8 cellular contexts compared by ENCODE assay signal in the genomic region with DNA sequence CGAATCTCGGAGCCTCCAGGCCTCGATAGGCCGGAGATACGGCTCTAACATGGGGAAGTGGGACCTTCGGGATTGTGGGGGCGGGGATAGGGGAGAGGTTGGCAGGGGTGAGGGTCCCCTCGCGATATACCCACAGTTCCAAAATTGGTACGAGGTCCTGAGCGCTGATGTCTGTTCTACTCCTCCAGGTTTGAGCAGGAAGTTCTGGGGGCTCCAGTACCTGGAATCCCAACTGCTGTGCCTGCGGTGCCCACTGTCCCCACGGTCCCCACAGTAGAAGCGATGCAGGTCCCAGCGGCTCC. TPM values are rescaled to one million over a fixed set of nuclear protein-coding genes. Genes with fewer than 3 reads are reported as not detected.
DNase-seq lines count a peak whose midpoint lies in the region; ATAC-seq and TF ChIP-seq lines count a peak whose summit lies in the region.

No MANE protein-coding gene starts in this region.

- no peaks in the 10 kb centered on the region for H3K27me3 Mint-ChIP-seq in activated naive CD4-positive, alpha-beta T cell treated with anti-CD3 and anti-CD28 coated beads, Interleukin-2, amount 50 U/mL, for 24 hours
- peaks cover 3% of the 10 kb centered on the region for H3K27me3 Mint-ChIP-seq in activated naive CD8-positive, alpha-beta T cell treated with anti-CD3 and anti-CD28 coated beads, Interleukin-2, amount 50 U/mL, for 24 hours
- peaks cover 4% of the 10 kb centered on the region for H3K27me3 Mint-ChIP-seq in type B pancreatic cell

- H3K27ac Mint-ChIP-seq in activated naive CD4-positive, alpha-beta T cell treated with anti-CD3 and anti-CD28 coated beads, Interleukin-2, amount 50 U/mL, for 24 hours: peak overlapping the region; percentile 99
- peak overlapping the region; percentile 99 for H3K27ac Mint-ChIP-seq in activated naive CD8-positive, alpha-beta T cell treated with anti-CD3 and anti-CD28 coated beads, Interleukin-2, amount 50 U/mL, for 24 hours
- peak overlapping the region; percentile 99 for H3K27ac Mint-ChIP-seq in type B pancreatic cell

- 0% methylated on average over 11 of the region's 15 CpGs for WGBS in right lobe of liver (ENCODE audit: insufficient coverage, low coverage, low lambda C conversion rate, missing lambda C conversion rate)

- no peak for TF ChIP-seq CTCF in right lobe of liver (IDR thresholded peaks at IDR 0.05)
- TF ChIP-seq CTCF in type B pancreatic cell (conservative IDR thresholded peaks at IDR 0.05): no peak

- H3K9me3 Mint-ChIP-seq in activated naive CD4-positive, alpha-beta T cell treated with anti-CD3 and anti-CD28 coated beads, Interleukin-2, amount 50 U/mL, for 24 hours: no peaks in the 10 kb centered on the region
- no peaks in the 10 kb centered on the region for H3K9me3 Mint-ChIP-seq in activated naive CD8-positive, alpha-beta T cell treated with anti-CD3 and anti-CD28 coated beads, Interleukin-2, amount 50 U/mL, for 24 hours
- no peaks in the 10 kb centered on the region for H3K9me3 Mint-ChIP-seq in type B pancreatic cell

- peak overlapping the region; percentile 97 to 100 (median 99) for H3K4me3 ChIP-seq in right lobe of liver

- no peaks in the 10 kb centered on the region for H3K27me3 ChIP-seq in right lobe of liver

- no peak for TF ChIP-seq POLR2A in right lobe of liver (IDR thresholded peaks at IDR 0.05)

- no peaks in the 10 kb centered on the region for H3K9me3 ChIP-seq in right lobe of liver

- no peak for DNase-seq in activated naive CD4-positive, alpha-beta T cell treated with anti-CD3 and anti-CD28 coated beads, Interleukin-2, amount 50 U/mL, for 16 hours
- DNase-seq in activated naive CD8-positive, alpha-beta T cell treated with anti-CD3 and anti-CD28 coated beads, Interleukin-2, amount 50 U/mL, for 24 hours: no peak
- DNase-seq in right lobe of liver: no peak
- no peak for DNase-seq in type B pancreatic cell (ENCODE audit: extremely low spot score, unreplicated experiment)
- DNase-seq in NCI-H1092 treated with DMSO at 0.1 percent for 48 hours (lab: John Stamatoyannopoulos, UW): no peak
- DNase-seq in nucleus accumbens (lab: John Stamatoyannopoulos, UW): no peak

- peaks cover 2 to 41% (median 22%) of the 10 kb centered on the region in 4 donors for H3K36me3 ChIP-seq in right lobe of liver

- ATAC-seq in activated naive CD8-positive, alpha-beta T cell treated with anti-CD3 and anti-CD28 coated beads, Interleukin-2, amount 50 U/mL, for 24 hours: no peak
- no peak for ATAC-seq in right lobe of liver
- no peak for ATAC-seq in GM18519 (IDR thresholded peaks at IDR 0.05; ENCODE audit: low FRiP score, unreplicated experiment)

- peaks cover 30% of the 10 kb centered on the region for H3K4me1 Mint-ChIP-seq in activated naive CD4-positive, alpha-beta T cell treated with anti-CD3 and anti-CD28 coated beads, Interleukin-2, amount 50 U/mL, for 24 hours
- H3K4me1 Mint-ChIP-seq in activated naive CD8-positive, alpha-beta T cell treated with anti-CD3 and anti-CD28 coated beads, Interleukin-2, amount 50 U/mL, for 24 hours: peaks cover 23% of the 10 kb centered on the region
- H3K4me1 Mint-ChIP-seq in type B pancreatic cell (ENCODE audit: unreplicated experiment): peaks cover 11% of the 10 kb centered on the region

- peaks cover 0 to 6% (median 0%) of the 10 kb centered on the region in 4 donors for H3K4me1 ChIP-seq in right lobe of liver

- H3K27ac ChIP-seq in right lobe of liver: peak overlapping the region; percentile 61 to 90 (median 87)

- H3K36me3 Mint-ChIP-seq in activated naive CD4-positive, alpha-beta T cell treated with anti-CD3 and anti-CD28 coated beads, Interleukin-2, amount 50 U/mL, for 24 hours: peaks cover 16% of the 10 kb centered on the region
- peaks cover 18% of the 10 kb centered on the region for H3K36me3 Mint-ChIP-seq in activated naive CD8-positive, alpha-beta T cell treated with anti-CD3 and anti-CD28 coated beads, Interleukin-2, amount 50 U/mL, for 24 hours (ENCODE audit: low read depth)
- peaks cover 19% of the 10 kb centered on the region for H3K36me3 Mint-ChIP-seq in type B pancreatic cell

- peak overlapping the region; percentile 100 for H3K4me3 Mint-ChIP-seq in activated naive CD4-positive, alpha-beta T cell treated with anti-CD3 and anti-CD28 coated beads, Interleukin-2, amount 50 U/mL, for 24 hours
- H3K4me3 Mint-ChIP-seq in activated naive CD8-positive, alpha-beta T cell treated with anti-CD3 and anti-CD28 coated beads, Interleukin-2, amount 50 U/mL, for 24 hours: peak overlapping the region; percentile 97
- H3K4me3 Mint-ChIP-seq in type B pancreatic cell: peak overlapping the region; percentile 99

- intact Hi-C loops in right lobe of liver (cut with DNase I): no loop called here

RNA-seq across cellular contexts. Expression of a gene that starts 0.4 kb away (rescaled TPM):
- total RNA-seq in right lobe of liver (10 to 100 TPM; 27.8 to 46.5 (median 31.0) TPM), type B pancreatic cell (ENCODE audit: low replicate concordance) (79.6 and 84.9 TPM in 2 replicates)

RNA-seq across cellular contexts. Expression of a gene that starts 12.3 kb away (rescaled TPM):
- 1 to 10 TPM in 1 of 6 experiments, under 1 TPM in 3, not detected in 2; 0.38 to 1.2 (median 0.57) TPM for total RNA-seq in right lobe of liver
- 1.1 TPM in 2 replicates for total RNA-seq in type B pancreatic cell (ENCODE audit: low replicate concordance)

RNA-seq across cellular contexts. Expression of a gene that starts 16.7 kb away (rescaled TPM):
- total RNA-seq in right lobe of liver (1 to 10 TPM; 3.7 to 6.1 (median 4.4) TPM), type B pancreatic cell (ENCODE audit: low replicate concordance) (19.5 and 42.6 TPM in 2 replicates)

RNA-seq across cellular contexts. Expression of a gene that starts 18.8 kb away (rescaled TPM):
- total RNA-seq in right lobe of liver (100 to 1,000 TPM; 189 to 697 (median 228) TPM), type B pancreatic cell (ENCODE audit: low replicate concordance) (408 and 544 TPM in 2 replicates)

RNA-seq across cellular contexts. Expression of a gene that starts 37.0 kb away (rescaled TPM):
- under 1 TPM in 1 of 6 experiments, not detected in 5; 0.27 TPM for total RNA-seq in right lobe of liver
- 4.4 and 5.1 TPM in 2 replicates for total RNA-seq in type B pancreatic cell (ENCODE audit: low replicate concordance)
